ENCODE assay signal across 10 cellular contexts in genomic region chr6:149854017-149854416, GRCh38. TPM values are rescaled to one million over a fixed set of nuclear protein-coding genes. Genes with fewer than 3 reads are reported as not detected.
DNase-seq lines count a peak whose midpoint lies in the region; ATAC-seq, FAIRE-seq and TF ChIP-seq lines count a peak whose summit lies in the region.
"Not testable (repeated sequence)": the region's sequence is repeated elsewhere in the genome, so short reads cannot be mapped to it uniquely, and the experiment has no call there.
"Had no signal": no experiment of that assay in that cellular context is flagged by ENCODE, and none has a peak within 500 bp of the region (broad histone marks: within the 10 kb centered on the region; RNA-seq: fewer than 3 reads in every experiment).

No MANE protein-coding gene starts in this region.

- H3K4me1 ChIP-seq in IMR-90 (ENCODE audit: control insufficient read depth, insufficient read depth, low read length) (peaks cover 23% of the 10 kb centered on the region), SJSA1 (replicated peaks) (peaks cover 74% of the 10 kb centered on the region), esophagus squamous epithelium (peaks cover 6 to 78% (median 25%) of the 10 kb centered on the region in 3 donors), HepG2 (ENCODE audit: insufficient read depth, low read length) (peaks cover 40% of the 10 kb centered on the region), trophoblast cell (ENCODE audit: control insufficient read depth in 1 of 2, insufficient read depth in 2 of 2, low read length in 2 of 2) (peaks cover 11 to 12% of the 10 kb centered on the region in 2 experiments)
- not testable (repeated sequence) for H3K4me1 ChIP-seq in breast epithelium

- TF ChIP-seq POLR2A in IMR-90 (IDR thresholded peaks at IDR 0.05; ENCODE audit: low read depth, low read length); breast epithelium (IDR thresholded peaks at IDR 0.05); esophagus squamous epithelium (IDR thresholded peaks at IDR 0.05); HepG2 (IDR thresholded peaks at IDR 0.05; ENCODE audit: insufficient read depth in 1 of 2, low read depth in 2 of 2, low read length in 2 of 2): not testable (repeated sequence)

- in situ Hi-C loops in IMR-90 (cut with MboI; ENCODE audit: low sequenced_read_pairs); HepG2 (cut with HindIII; ENCODE audit: extremely low pct_ligation_motif_present, low pct_unique_long_range_greater_than_20kb): not testable (repeated sequence)

- TF ChIP-seq RAD21 in IMR-90 (IDR thresholded peaks at IDR 0.05; ENCODE audit: low read length); HepG2 (CRISPR knock-in tag; IDR thresholded peaks at IDR 0.05): not testable (repeated sequence)

- H3K9me3 ChIP-seq in AG04450 (ENCODE audit: control insufficient read depth, insufficient read depth, low read length); IMR-90 (ENCODE audit: control insufficient read depth, insufficient read depth, low read length); SJSA1 (replicated peaks); breast epithelium; esophagus squamous epithelium; HepG2 (ENCODE audit: low read length); trophoblast cell (ENCODE audit: insufficient read depth, low read depth, low read length): not testable (repeated sequence)

- CTCF ChIA-PET in AG04450 (lab: Charles Lee) (interaction anchor here (1.3 kb wide), 1 partner anchor 11 kb away, joined by 5 read pairs; no protein-coding TSS in a partner anchor), IMR-90 (lab: Yijun Ruan, JAX) (interaction anchor here (0.7 kb wide), 1 partner anchor 12 kb away, joined by 3 read pairs; no protein-coding TSS in a partner anchor)
- CTCF ChIA-PET in HepG2 (lab: Yijun Ruan, JAX; ENCODE audit: low intra/inter-chr PET ratio, low total read pairs) = not testable (repeated sequence)

- H3K9me3 Mint-ChIP-seq in type B pancreatic cell = not testable (repeated sequence)

- peak overlapping the region; percentile 48; the same call in 1 of the 2 replicates for H3K23ac ChIP-seq in IMR-90 (ENCODE audit: low read depth, low read length)
- H3K23ac ChIP-seq in trophoblast cell (ENCODE audit: low read length) = not testable (repeated sequence)

- no CpG with 5 or more reads among the region's 4 CpGs for WGBS in IMR-90 (ENCODE audit: extremely low coverage in 2 of 2, insufficient read length in 1 of 2), 2 experiments
- WGBS in esophagus squamous epithelium, 2 donors = 78 to 86% methylated on average over 4 of the region's 4 CpGs
- WGBS in HepG2 (ENCODE audit: low lambda C conversion rate) = 96% methylated on average over 4 of the region's 4 CpGs
- no CpG with 5 or more reads among the region's 4 CpGs for WGBS in trophoblast cell (ENCODE audit: extremely low coverage, insufficient coverage, insufficient read length)

- peak overlapping the region; percentile 80 for H4K5ac ChIP-seq in IMR-90 (ENCODE audit: low read depth, low read length)

- peak overlapping the region; percentile 73 to 82; a peak in 3 of 4 replicates for H4K8ac ChIP-seq in IMR-90 (ENCODE audit: low read depth in 2 of 2, low read length in 2 of 2)
- H4K8ac ChIP-seq in trophoblast cell (ENCODE audit: low read depth, low read length) = not testable (repeated sequence)

- peak overlapping the region; percentile 90 for H2BK120ac ChIP-seq in IMR-90 (ENCODE audit: low read depth, low read length)
- H2BK120ac ChIP-seq in trophoblast cell (ENCODE audit: insufficient read depth, low read length, poor library complexity) = not testable (repeated sequence)

- not testable (repeated sequence) for TF ChIP-seq CTCF in AG04450 (IDR thresholded peaks at IDR 0.05; ENCODE audit: low read depth, low read length); IMR-90 (conservative IDR thresholded peaks at IDR 0.05; ENCODE audit: low read depth, low read length); breast epithelium (IDR thresholded peaks at IDR 0.05); esophagus squamous epithelium (IDR thresholded peaks at IDR 0.05); HepG2 (CRISPR knock-in tag; IDR thresholded peaks at IDR 0.05); type B pancreatic cell (conservative IDR thresholded peaks at IDR 0.05)

- H3K4me3 ChIP-seq in AG04450 (ENCODE audit: low read depth, low read length); IMR-90 (ENCODE audit: insufficient read depth, low read depth, low read length); SJSA1; breast epithelium; esophagus squamous epithelium; HepG2 (replicated peaks in 1 of 3; ENCODE audit: insufficient read depth in 1 of 3, low read depth in 2 of 3, low read length in 3 of 3); trophoblast cell (ENCODE audit: low read depth, low read length): not testable (repeated sequence)

- H2AFZ ChIP-seq in IMR-90 (replicated peaks; ENCODE audit: low read length, poor library complexity); HepG2 (ENCODE audit: low read length); trophoblast cell (ENCODE audit: insufficient read depth, low read length, poor library complexity): not testable (repeated sequence)

- H3K4me1 Mint-ChIP-seq in type B pancreatic cell (ENCODE audit: unreplicated experiment) = peaks cover 26% of the 10 kb centered on the region

- H3K27ac Mint-ChIP-seq in type B pancreatic cell = peak overlapping the region; percentile 99

- intact Hi-C loops in IMR-90 (cut with micrococcal nuclease); breast epithelium (cut with DNase I; ENCODE audit: low total_unique reads); esophagus squamous epithelium (cut with DNase I); HepG2 (cut with micrococcal nuclease; ENCODE audit: unreplicated experiment): not testable (repeated sequence)

- not testable (repeated sequence) for H3K27me3 ChIP-seq in AG04450 (ENCODE audit: control insufficient read depth, insufficient read depth, low read length); IMR-90 (ENCODE audit: control insufficient read depth, insufficient read depth, low read length); SJSA1 (replicated peaks); breast epithelium; esophagus squamous epithelium; HepG2 (ENCODE audit: control insufficient read depth in 1 of 2, insufficient read depth in 2 of 2, low read length in 2 of 2); trophoblast cell (ENCODE audit: insufficient read depth, low read length)

- not testable (repeated sequence) for H3K36me3 ChIP-seq in IMR-90 (ENCODE audit: control insufficient read depth, insufficient read depth, low read length); breast epithelium; trophoblast cell (ENCODE audit: control insufficient read depth in 1 of 2, insufficient read depth in 2 of 2, low read length in 2 of 2)
- H3K36me3 ChIP-seq in SJSA1 = peaks cover 25% of the 10 kb centered on the region
- H3K36me3 ChIP-seq in esophagus squamous epithelium = peaks cover 0 to 24% (median 0%) of the 10 kb centered on the region in 3 donors
- H3K36me3 ChIP-seq in HepG2 (replicated peaks in 1 of 2; ENCODE audit: control insufficient read depth in 1 of 2, insufficient read depth in 2 of 2, low read length in 2 of 2) = peaks cover 0 to 25% of the 10 kb centered on the region in 2 experiments; a peak in 2 of 5 replicates

- not testable (repeated sequence) for H3K4me3 Mint-ChIP-seq in type B pancreatic cell

- H2AK5ac ChIP-seq in IMR-90 (ENCODE audit: low read depth, low read length) = peak overlapping the region; percentile 82
- H2AK5ac ChIP-seq in trophoblast cell (ENCODE audit: low read length) = not testable (repeated sequence)

- peak overlapping the region; percentile 39; the same call in 1 of the 3 replicates for H2BK15ac ChIP-seq in IMR-90 (ENCODE audit: low read depth, low read length)

- POLR2A ChIA-PET in AG04450 (lab: Yijun Ruan, JAX); IMR-90 (lab: Charles Lee; ENCODE audit: unreplicated experiment); HepG2 (lab: Yijun Ruan, JAX): not testable (repeated sequence)

- peak overlapping the region; percentile 22; the same call in 1 of the 2 replicates for H3K56ac ChIP-seq in IMR-90 (ENCODE audit: extremely low read depth, insufficient read depth, low read length)

- H3K4ac ChIP-seq in IMR-90 (ENCODE audit: low read depth, low read length) = peak overlapping the region; percentile 96
- not testable (repeated sequence) for H3K4ac ChIP-seq in trophoblast cell (ENCODE audit: low read depth, low read length)

- H2BK12ac ChIP-seq in trophoblast cell (ENCODE audit: low read length) = peak overlapping the region; percentile 16

- H3K9ac ChIP-seq in IMR-90 (ENCODE audit: low read depth, low read length); HepG2 (ENCODE audit: insufficient read depth, low read depth, low read length); trophoblast cell (ENCODE audit: low read length): not testable (repeated sequence)

- peaks cover 14 to 63% of the 10 kb centered on the region in 2 experiments for H3K79me1 ChIP-seq in IMR-90 (ENCODE audit: low read depth in 1 of 2, low read length in 2 of 2)
- not testable (repeated sequence) for H3K79me1 ChIP-seq in trophoblast cell (ENCODE audit: low read length)

- DNase-seq in AG04450 (ENCODE audit: low read depth, low spot score); IMR-90; SJSA1 (ENCODE audit: low read depth in 1 of 2, low spot score in 2 of 2); breast epithelium (ENCODE audit: low spot score in 2 of 2); esophagus squamous epithelium (lab: John Stamatoyannopoulos, UW); HepG2 (ENCODE audit: low spot score); trophoblast cell; type B pancreatic cell (ENCODE audit: extremely low spot score, unreplicated experiment): not testable (repeated sequence)

- FAIRE-seq in HepG2 (lab: Jason Lieb, UNC) = not testable (repeated sequence)

- ATAC-seq in IMR-90 (ENCODE audit: low read depth); HepG2: not testable (repeated sequence)

- H3K27me3 Mint-ChIP-seq in type B pancreatic cell = not testable (repeated sequence)

- peak overlapping the region; percentile 98 for H4K91ac ChIP-seq in IMR-90 (ENCODE audit: insufficient read depth, low read depth, low read length)
- H4K91ac ChIP-seq in trophoblast cell (ENCODE audit: low read depth, low read length) = peak overlapping the region; percentile 41

- H3K4me2 ChIP-seq in IMR-90 (ENCODE audit: low read depth, low read length); HepG2 (ENCODE audit: low read depth, low read length); trophoblast cell (ENCODE audit: low read length): not testable (repeated sequence)

- not testable (repeated sequence) for TF ChIP-seq EP300 in HepG2 (IDR thresholded peaks at IDR 0.05; ENCODE audit: low read depth in 2 of 2, low read length in 2 of 2); HepG2 (CRISPR knock-in tag; IDR thresholded peaks at IDR 0.05; ENCODE audit: borderline replicate concordance)

- H3K79me2 ChIP-seq in HepG2 (ENCODE audit: insufficient read depth, low read length) = peaks cover 13% of the 10 kb centered on the region
- H3K79me2 ChIP-seq in trophoblast cell (ENCODE audit: control insufficient read depth, insufficient read depth, low read length, poor library complexity) = not testable (repeated sequence)

- H3K18ac ChIP-seq in IMR-90 (ENCODE audit: low read depth, low read length) = peak overlapping the region; percentile 73
- H3K18ac ChIP-seq in trophoblast cell (ENCODE audit: low read length) = not testable (repeated sequence)

- H4K12ac ChIP-seq in trophoblast cell (ENCODE audit: low read depth, low read length) = not testable (repeated sequence)

- H2BK20ac ChIP-seq in IMR-90 (ENCODE audit: low read depth, low read length) = peak overlapping the region; percentile 74

- H3K36me3 Mint-ChIP-seq in type B pancreatic cell = peaks cover 14% of the 10 kb centered on the region

- peak overlapping the region; percentile 78 for H3K14ac ChIP-seq in IMR-90 (replicated peaks; ENCODE audit: low read depth, low read length)
- not testable (repeated sequence) for H3K14ac ChIP-seq in trophoblast cell (ENCODE audit: low read length)

- peak overlapping the region; percentile 34 for H2AK9ac ChIP-seq in IMR-90 (replicated peaks; ENCODE audit: low read depth, low read length, poor library complexity)

- dilution Hi-C loops in IMR-90 (cut with HindIII; ENCODE audit: low sequenced_read_pairs, unreplicated experiment) = not testable (repeated sequence)

- not testable (repeated sequence) for H4K20me1 ChIP-seq in IMR-90 (ENCODE audit: insufficient read depth, low read length); HepG2 (ENCODE audit: insufficient read depth, low read length)

- H3K27ac ChIP-seq in AG04450 (ENCODE audit: low read depth, low read length) (peak overlapping the region; percentile 49), IMR-90 (ENCODE audit: insufficient read depth, low read length) (peak overlapping the region; percentile 72), SJSA1 (peak overlapping the region; percentile 98), breast epithelium (peak overlapping the region; percentile 40 to 42), esophagus squamous epithelium (peak overlapping the region; percentile 72 to 89 (median 78))
- not testable (repeated sequence) for H3K27ac ChIP-seq in HepG2 (ENCODE audit: extremely low read length, insufficient read depth, low read length); trophoblast cell (ENCODE audit: low read depth, low read length)

- peak overlapping the region; percentile 98 for H2BK5ac ChIP-seq in IMR-90 (ENCODE audit: low read depth, low read length, poor library complexity, severe bottlenecking)
- not testable (repeated sequence) for H2BK5ac ChIP-seq in trophoblast cell (ENCODE audit: low read depth, low read length, poor library complexity)

- H3K9me1 ChIP-seq in IMR-90 (ENCODE audit: insufficient read depth, low read length) = peaks cover 23% of the 10 kb centered on the region

- BruUV-seq in IMR-90 (replicated peaks; lab: Mats Ljungman, UMichigan); HepG2 (replicated peaks; lab: Mats Ljungman, UMichigan): not testable (repeated sequence)

RNA-seq across cellular contexts. Expression of gene LRP11, which starts 10.1 kb away (rescaled TPM):
- polyA plus RNA-seq in AG04450 (2011; rRNA removed) (64.3 and 71.0 TPM in 2 replicates), IMR-90 (2012; rRNA removed) (46.5 and 48.8 TPM in 2 replicates), HepG2 (2011; rRNA removed) (32.4 and 35.8 TPM in 2 replicates)
- 108 and 110 TPM in 2 replicates for polyA minus RNA-seq in AG04450 (2011; rRNA and poly(A)+ RNA removed)
- total RNA-seq in IMR-90 (2012; rRNA removed) (63.8 and 74.7 TPM in 2 replicates), breast epithelium (10 to 100 TPM; 30.6 to 44.9 (median 35.8) TPM), esophagus squamous epithelium (10 to 100 TPM; 40.2 to 74.9 (median 58.4) TPM), HepG2 (2016; rRNA removed; fragmentation: Illumina TruSeq; extraction: Trizol) (32.1 and 48.9 TPM in 2 replicates), type B pancreatic cell (ENCODE audit: low replicate concordance) (56.6 and 66.4 TPM in 2 replicates)
- 17.7 and 33.4 TPM in 2 replicates for polyA plus RNA-seq in IMR-90 (2012; cell fraction: cytosol; rRNA removed)
- 21.3 and 25.1 TPM in 2 replicates for polyA plus RNA-seq in IMR-90 (2012; cell fraction: nucleus; rRNA removed; ENCODE audit: low replicate concordance)
- total RNA-seq in SJSA1 (2014; rRNA removed; shearing (Covaris generic)) = 55.7 and 143 TPM in 2 replicates
- 13.6 and 13.7 TPM in 2 replicates for total RNA-seq in HepG2 (2016; cell fraction: cytosol; rRNA removed; fragmentation: Illumina TruSeq; extraction: Trizol; ENCODE audit: low read depth)
- 32.2 and 47.6 TPM in 2 replicates for total RNA-seq in HepG2 (2016; cell fraction: insoluble cytoplasmic fraction; rRNA removed; fragmentation: Illumina TruSeq; extraction: Trizol)
- 24.5 and 28.9 TPM in 2 replicates for total RNA-seq in HepG2 (2016; cell fraction: membrane; rRNA removed; fragmentation: Illumina TruSeq; extraction: Trizol)
- total RNA-seq in HepG2 (2016; cell fraction: nucleus; rRNA removed; fragmentation: Illumina TruSeq; extraction: Trizol) = 41.9 and 47.5 TPM in 2 replicates
- polyA plus RNA-seq in HepG2 (2011; cell fraction: cytosol; rRNA removed) = 25.8 and 29.0 TPM in 2 replicates
- 17.4 and 23.9 TPM in 2 replicates for polyA plus RNA-seq in HepG2 (2011; cell fraction: nucleus; rRNA removed)
- polyA plus RNA-seq in HepG2 (2012) = 41.6 TPM in 2 replicates
- polyA plus RNA-seq in HepG2 (2016; cell fraction: cytosol; fragmentation: Illumina TruSeq; extraction: Trizol; ENCODE audit: low read depth) = 5.0 and 5.9 TPM in 2 replicates
- polyA plus RNA-seq in HepG2 (2016; cell fraction: insoluble cytoplasmic fraction; fragmentation: Illumina TruSeq; extraction: Trizol; ENCODE audit: low read depth) = 33.9 and 34.7 TPM in 2 replicates
- polyA plus RNA-seq in HepG2 (2016; cell fraction: membrane; fragmentation: Illumina TruSeq; extraction: Trizol; ENCODE audit: low read depth) = 16.2 and 18.5 TPM in 2 replicates
- 61.0 and 62.4 TPM in 2 replicates for polyA plus RNA-seq in HepG2 (2016; cell fraction: nucleus; fragmentation: Illumina TruSeq; extraction: Trizol; ENCODE audit: insufficient read depth, low read depth)
- polyA minus RNA-seq in HepG2 (2011; rRNA and poly(A)+ RNA removed; ENCODE audit: low replicate concordance) = 115 and 160 TPM in 2 replicates
- 33.6 and 36.5 TPM in 2 replicates for polyA minus RNA-seq in HepG2 (2011; cell fraction: cytosol; rRNA and poly(A)+ RNA removed)
- polyA minus RNA-seq in HepG2 (2011; cell fraction: nucleus; rRNA and poly(A)+ RNA removed) = 18.3 and 25.0 TPM in 2 replicates
- polyA plus RNA-seq in trophoblast cell (2013) = 6.9 TPM in 2 replicates

RNA-seq across cellular contexts. Expression of gene RAET1E, which starts 43.9 kb away (rescaled TPM):
- polyA plus RNA-seq in AG04450 (2011; rRNA removed) = not detected in 2 replicates
- polyA minus RNA-seq in AG04450 (2011; rRNA and poly(A)+ RNA removed) = 0.23 TPM in 1 of 2 replicates, not detected in the other
- total RNA-seq in IMR-90 (2012; rRNA removed) = not detected in 2 replicates
- not detected in 2 replicates for polyA plus RNA-seq in IMR-90 (2012; rRNA removed)
- 0.02 TPM in 1 of 2 replicates, not detected in the other for polyA plus RNA-seq in IMR-90 (2012; cell fraction: cytosol; rRNA removed)
- 0.16 TPM in 1 of 2 replicates, not detected in the other for polyA plus RNA-seq in IMR-90 (2012; cell fraction: nucleus; rRNA removed; ENCODE audit: low replicate concordance)
- 0.28 TPM in 1 of 2 replicates, not detected in the other for total RNA-seq in SJSA1 (2014; rRNA removed; shearing (Covaris generic))
- 1 to 10 TPM in 1 of 3 donors, not detected in 2; 2.0 TPM for total RNA-seq in breast epithelium
- 10 to 100 TPM; 50.1 to 90.1 (median 67.9) TPM for total RNA-seq in esophagus squamous epithelium
- total RNA-seq in HepG2 (2016; rRNA removed; fragmentation: Illumina TruSeq; extraction: Trizol) = not detected in 2 replicates
- not detected in 2 replicates for total RNA-seq in HepG2 (2016; cell fraction: cytosol; rRNA removed; fragmentation: Illumina TruSeq; extraction: Trizol; ENCODE audit: low read depth)
- not detected in 2 replicates for total RNA-seq in HepG2 (2016; cell fraction: insoluble cytoplasmic fraction; rRNA removed; fragmentation: Illumina TruSeq; extraction: Trizol)
- not detected in 2 replicates for total RNA-seq in HepG2 (2016; cell fraction: membrane; rRNA removed; fragmentation: Illumina TruSeq; extraction: Trizol)
- not detected in 2 replicates for total RNA-seq in HepG2 (2016; cell fraction: nucleus; rRNA removed; fragmentation: Illumina TruSeq; extraction: Trizol)
- polyA plus RNA-seq in HepG2 (2011; rRNA removed) = not detected in 2 replicates
- not detected in 2 replicates for polyA plus RNA-seq in HepG2 (2011; cell fraction: cytosol; rRNA removed)
- not detected in 2 replicates for polyA plus RNA-seq in HepG2 (2011; cell fraction: nucleus; rRNA removed)
- not detected in 2 replicates for polyA plus RNA-seq in HepG2 (2012)
- not detected in 2 replicates for polyA plus RNA-seq in HepG2 (2016; cell fraction: cytosol; fragmentation: Illumina TruSeq; extraction: Trizol; ENCODE audit: low read depth)
- not detected in 2 replicates for polyA plus RNA-seq in HepG2 (2016; cell fraction: insoluble cytoplasmic fraction; fragmentation: Illumina TruSeq; extraction: Trizol; ENCODE audit: low read depth)
- polyA plus RNA-seq in HepG2 (2016; cell fraction: membrane; fragmentation: Illumina TruSeq; extraction: Trizol; ENCODE audit: low read depth) = not detected in 2 replicates
- polyA plus RNA-seq in HepG2 (2016; cell fraction: nucleus; fragmentation: Illumina TruSeq; extraction: Trizol; ENCODE audit: insufficient read depth, low read depth) = not detected in 2 replicates
- 19.1 TPM in 1 of 2 replicates, not detected in the other for polyA minus RNA-seq in HepG2 (2011; rRNA and poly(A)+ RNA removed; ENCODE audit: low replicate concordance)
- polyA minus RNA-seq in HepG2 (2011; cell fraction: cytosol; rRNA and poly(A)+ RNA removed) = not detected in 2 replicates
- not detected in 2 replicates for polyA minus RNA-seq in HepG2 (2011; cell fraction: nucleus; rRNA and poly(A)+ RNA removed)
- not detected in 2 replicates for polyA plus RNA-seq in trophoblast cell (2013)
- 1.2 TPM in 1 of 2 replicates, not detected in the other for total RNA-seq in type B pancreatic cell (ENCODE audit: low replicate concordance)
- total RNA-seq: CD4-positive, alpha-beta memory T cell; H7 had no signal
- polyA plus RNA-seq: CD4-positive, alpha-beta memory T cell had no signal

Comparison
In these comparisons a context has a peak if more than half of its experiments do, and no peak if none do; other contexts are left out.
1. RNA of gene RAET1E, which starts 43.9 kb away (total RNA-seq): 50.1 to 90.1 TPM in esophagus squamous epithelium; 1.2 TPM in type B pancreatic cell, not detected in IMR-90, 0.28 TPM in SJSA1, 2.0 TPM in breast epithelium and not detected in HepG2; every median in the first group is over 10 times any median in the second.